17 cellular contexts compared by ENCODE assay signal in genomic region chr9:18330736-18331335, GRCh38.
DNase-seq lines count a peak whose midpoint lies in the region; ATAC-seq and TF ChIP-seq lines count a peak whose summit lies in the region.
"Had no signal": no experiment of that assay in that cellular context is flagged by ENCODE, and none has a peak within 500 bp of the region (broad histone marks: within the 10 kb centered on the region; RNA-seq: fewer than 3 reads in every experiment).

No MANE protein-coding gene starts in this region.

- H3K4me2 ChIP-seq in mammary epithelial cell (ENCODE audit: insufficient read depth, low read depth, low read length) (no peak overlapping the region), hepatocyte (no peak overlapping the region), parathyroid adenoma (ENCODE audit: low read length) (no peak overlapping the region)

- intact Hi-C loops in mammary epithelial cell (cut with micrococcal nuclease) = no loop called here
- intact Hi-C loops in breast epithelium (cut with DNase I; ENCODE audit: low total_unique reads) = loop anchor here (10.0 kb wide), 1 partner anchor 526 kb away; no protein-coding TSS in a partner anchor
- intact Hi-C loops in upper lobe of right lung (cut with DNase I) = no loop called here

- CTCF ChIA-PET in mammary epithelial cell (lab: Charles Lee; ENCODE audit: low non-redundant PET) = no interaction called here

- no peaks in the 10 kb centered on the region for H3K9me2 ChIP-seq in hepatocyte (replicated peaks; ENCODE audit: insufficient read depth)

- WGBS in mammary epithelial cell (ENCODE audit: low coverage, missing lambda C conversion rate) = 37% methylated on average over 2 of the region's 2 CpGs
- 57% methylated on average over 2 of the region's 2 CpGs for WGBS in hepatocyte (ENCODE audit: low lambda C conversion rate, missing lambda C conversion rate)

- H3K9ac ChIP-seq in mammary epithelial cell (ENCODE audit: insufficient read depth, low read length) = no peak overlapping the region
- no peak overlapping the region for H3K9ac ChIP-seq in parathyroid adenoma

- H4K20me1 ChIP-seq in mammary epithelial cell (ENCODE audit: insufficient read depth, low read length) = no peaks in the 10 kb centered on the region
- no peaks in the 10 kb centered on the region for H4K20me1 ChIP-seq in hepatocyte (ENCODE audit: insufficient read depth, poor library complexity, severe bottlenecking)

- no TSS peak for BruUV-seq in mammary epithelial cell (replicated peaks; lab: Mats Ljungman, UMichigan)

- dilution Hi-C loops in mammary epithelial cell (cut with HindIII; ENCODE audit: low sequenced_read_pairs) = no loop called here

- H3K27ac ChIP-seq in mammary epithelial cell (ENCODE audit: insufficient read depth, low read depth, low read length) (no peak overlapping the region), breast epithelium (peak overlapping the region in 1 of 2 donors; percentile 25), hepatocyte (peak overlapping the region; percentile 2), parathyroid adenoma (peak overlapping the region; percentile 38), upper lobe of right lung (no peak overlapping the region)
- H3K27ac ChIP-seq: SK-N-MC had no signal

- in situ Hi-C loops in mammary epithelial cell (cut with MboI; ENCODE audit: low sequenced_read_pairs in 2 of 2) = no loop called here

- H3K36me3 ChIP-seq in mammary epithelial cell (ENCODE audit: insufficient read depth, low read length) = no peaks in the 10 kb centered on the region
- no peaks in the 10 kb centered on the region for H3K36me3 ChIP-seq in breast epithelium
- no peaks in the 10 kb centered on the region for H3K36me3 ChIP-seq in hepatocyte (replicated peaks; ENCODE audit: insufficient read depth, low read depth)
- H3K36me3 ChIP-seq in parathyroid adenoma (ENCODE audit: control insufficient read depth, insufficient read depth, low read length) = no peaks in the 10 kb centered on the region
- no peaks in the 10 kb centered on the region for H3K36me3 ChIP-seq in upper lobe of right lung

- H3K9me3 ChIP-seq in mammary epithelial cell (replicated peaks; ENCODE audit: insufficient read depth, low read length) (no peaks in the 10 kb centered on the region), breast epithelium (no peaks in the 10 kb centered on the region), hepatocyte (ENCODE audit: low read depth) (no peaks in the 10 kb centered on the region), parathyroid adenoma (ENCODE audit: control insufficient read depth, low read length) (no peaks in the 10 kb centered on the region), upper lobe of right lung (no peaks in the 10 kb centered on the region)

- no peaks in the 10 kb centered on the region for H3K27me3 ChIP-seq in mammary epithelial cell (ENCODE audit: insufficient read depth, low read length)
- no peaks in the 10 kb centered on the region for H3K27me3 ChIP-seq in breast epithelium
- no peaks in the 10 kb centered on the region for H3K27me3 ChIP-seq in hepatocyte
- H3K27me3 ChIP-seq in parathyroid adenoma (ENCODE audit: control insufficient read depth, insufficient read depth, low read length) = no peaks in the 10 kb centered on the region
- no peaks in the 10 kb centered on the region for H3K27me3 ChIP-seq in upper lobe of right lung

- TF ChIP-seq CTCF in mammary epithelial cell (conservative IDR thresholded peaks at IDR 0.05 in 1 of 2, IDR thresholded peaks at IDR 0.05 in 1 of 2; ENCODE audit: extremely low read depth in 1 of 2, insufficient read depth in 1 of 2, low read depth in 1 of 2, low read length in 2 of 2) (no peak), breast epithelium (IDR thresholded peaks at IDR 0.05) (no peak), hepatocyte (IDR thresholded peaks at IDR 0.05; ENCODE audit: poor library complexity) (no peak), parathyroid adenoma (IDR thresholded peaks at IDR 0.05) (no peak), upper lobe of right lung (IDR thresholded peaks at IDR 0.05) (no peak)

- H3K4me3 ChIP-seq in mammary epithelial cell (replicated peaks in 1 of 3; ENCODE audit: insufficient read depth in 1 of 3, low read depth in 2 of 3, low read length in 3 of 3) (no peak overlapping the region), breast epithelium (no peak overlapping the region), hepatocyte (no peak overlapping the region), parathyroid adenoma (ENCODE audit: low read depth, low read length) (no peak overlapping the region), upper lobe of right lung (no peak overlapping the region)
- H3K4me3 ChIP-seq: SK-N-MC had no signal

- TF ChIP-seq POLR2A in breast epithelium (IDR thresholded peaks at IDR 0.05) = no peak

- H3K79me2 ChIP-seq in mammary epithelial cell (ENCODE audit: insufficient read depth, low read length) (no peaks in the 10 kb centered on the region), hepatocyte (no peaks in the 10 kb centered on the region), parathyroid adenoma (no peaks in the 10 kb centered on the region)

- H3K4me1 ChIP-seq in mammary epithelial cell (ENCODE audit: insufficient read depth, low read length) (peaks cover 9% of the 10 kb centered on the region), breast epithelium (no peaks in the 10 kb centered on the region), hepatocyte (ENCODE audit: insufficient read depth) (peaks cover 16% of the 10 kb centered on the region), parathyroid adenoma (peaks cover 10% of the 10 kb centered on the region), upper lobe of right lung (no peaks in the 10 kb centered on the region)

- H2AFZ ChIP-seq in mammary epithelial cell (ENCODE audit: low read depth, low read length) = peak overlapping the region; percentile 80
- no peak overlapping the region for H2AFZ ChIP-seq in hepatocyte
- no peak overlapping the region for H2AFZ ChIP-seq in parathyroid adenoma

- no peak for ATAC-seq in upper lobe of right lung

- DNase-seq in mammary epithelial cell = peak; percentile 45
- no peak for DNase-seq in breast epithelium (ENCODE audit: low spot score in 2 of 2)
- peak; percentile 55 for DNase-seq in amniotic epithelial cell (ENCODE audit: low read depth)
- no peak for DNase-seq in hepatocyte (ENCODE audit: low spot score)
- DNase-seq in EL = no peak
- no peak for DNase-seq in DMS53 (lab: John Stamatoyannopoulos, UW)
- no peak for DNase-seq in upper lobe of right lung
- DNase-seq: AML-193; Calu3; DMS79 treated with DMSO at 0.1 percent for 48 hours; GF-D8; NCI-H2029; NCI-H226; NK-92 treated with Interleukin-12 subunit alpha and Interleukin-12 subunit beta, amount 100 ng/mL, for 24 hours; OCI-M1 had no signal

Comparison
In these comparisons a context has a peak if more than half of its experiments do, and no peak if none do; other contexts are left out.
1. DNase-seq: peak in mammary epithelial cell (single experiment) and amniotic epithelial cell (single experiment); none in breast epithelium (0 of 2), hepatocyte (single experiment), EL (single experiment), DMS53 (single experiment) and upper lobe of right lung (single experiment).
2. H3K27ac ChIP-seq: peak in hepatocyte (single experiment) and parathyroid adenoma (single experiment); none in mammary epithelial cell (single experiment) and upper lobe of right lung (single experiment).